In the genomic region with DNA sequence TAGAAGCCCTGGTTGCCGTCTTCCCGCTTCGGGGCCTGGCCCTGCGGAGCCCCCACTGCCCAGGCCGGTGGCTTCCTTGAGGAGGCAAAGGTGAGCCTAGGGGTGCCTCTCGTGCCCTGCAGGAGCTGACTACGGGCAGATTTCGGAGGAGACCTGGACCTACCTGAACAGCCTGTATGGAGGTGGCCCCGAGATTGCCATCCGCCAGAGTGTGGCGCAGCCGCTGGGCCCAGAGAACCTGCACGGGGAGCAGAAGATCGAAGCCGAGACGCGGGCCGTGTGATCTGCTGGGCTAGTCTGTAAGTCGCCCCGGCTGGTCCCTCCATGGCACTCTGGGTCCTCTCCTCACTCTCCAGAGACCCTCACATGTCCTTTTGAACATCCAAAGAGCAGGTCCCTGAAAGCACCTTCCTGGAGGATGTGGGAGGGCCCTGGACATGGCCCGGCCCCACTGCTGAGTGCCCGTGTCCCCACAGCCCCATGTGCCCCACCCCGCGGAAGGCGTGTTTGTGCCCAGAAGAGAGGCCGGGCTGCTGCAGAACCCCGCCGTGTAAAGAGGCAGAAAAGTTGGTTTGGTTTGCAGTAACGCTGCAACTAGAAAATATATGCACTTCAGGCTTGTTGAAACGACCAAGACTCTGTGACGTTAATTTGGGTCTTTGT, we compare ENCODE assay signal across 1 cellular context.
TF ChIP-seq lines count a peak whose summit lies in the region.

No MANE protein-coding gene starts in this region.

TF ChIP-seq in SK-N-SH, 30 proteins besides CTCF, POLR2A, EP300 and RAD21:
- no peak for TF ChIP-seq CHD2 (IDR thresholded peaks at IDR 0.05; ENCODE audit: low read length, partially characterized antibody)
- no peak for TF ChIP-seq YY1 (IDR thresholded peaks at IDR 0.05; ENCODE audit: low read depth)
- TF ChIP-seq JUND (IDR thresholded peaks at IDR 0.05): no peak
- TF ChIP-seq NFIC (IDR thresholded peaks at IDR 0.05; ENCODE audit: borderline replicate concordance): no peak
